9 cellular contexts compared by ENCODE assay signal in the genomic region with DNA sequence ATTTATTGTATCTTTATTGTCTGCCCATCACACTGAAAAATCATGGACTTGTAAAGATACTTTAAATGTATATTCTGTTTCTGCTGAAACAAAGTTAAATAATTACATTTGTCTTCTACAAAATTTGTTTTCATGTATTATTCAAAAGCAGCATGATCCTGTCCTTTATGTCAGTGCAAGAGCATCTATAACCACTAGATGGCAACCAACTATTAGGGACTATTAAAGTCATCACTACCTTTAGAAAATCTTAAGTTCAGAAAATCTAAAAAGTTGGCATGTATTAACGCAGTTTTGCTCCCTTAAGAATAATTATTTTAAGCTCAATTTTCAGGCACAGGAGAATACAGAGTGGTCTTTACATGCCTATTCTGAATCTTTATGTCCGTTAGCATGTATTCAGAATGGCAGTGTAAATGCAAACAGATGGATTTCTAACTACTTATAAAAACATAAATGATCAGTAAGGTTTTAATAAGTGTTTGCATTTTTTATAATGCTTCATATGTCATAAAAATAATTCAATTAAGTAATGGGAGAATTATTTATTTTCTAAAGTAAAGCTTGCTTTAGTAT. TPM values are rescaled to one million over a fixed set of nuclear protein-coding genes. Genes with fewer than 3 reads are reported as not detected.
DNase-seq lines count a peak whose midpoint lies in the region; ATAC-seq and TF ChIP-seq lines count a peak whose summit lies in the region.
"Had no signal": no experiment of that assay in that cellular context is flagged by ENCODE, and none has a peak within 500 bp of the region (broad histone marks: within the 10 kb centered on the region; RNA-seq: fewer than 3 reads in every experiment).

No MANE protein-coding gene starts in this region.

- DNase-seq in A673 (ENCODE audit: low spot score): peak; percentile 73
- peak; percentile 57 for DNase-seq in GM12865 (ENCODE audit: low read depth)
- peak; percentile 50 for DNase-seq in NCI-H1105 treated with DMSO at 0.1 percent for 48 hours (lab: John Stamatoyannopoulos, UW)
- peak; percentile 84 for DNase-seq in adipocyte (ENCODE audit: low read depth)
- no peak for DNase-seq in left ventricle myocardium inferior
- peak; percentile 28 for DNase-seq in stromal cell of bone marrow (ENCODE audit: low read depth)
- no peak for DNase-seq in substantia nigra (lab: John Stamatoyannopoulos, UW)

- peak; percentile 89 for TF ChIP-seq CTCF in A673 (conservative IDR thresholded peaks at IDR 0.05; ENCODE audit: low read depth, low read length)
- peak; percentile 71 for TF ChIP-seq CTCF in GM12865 (IDR thresholded peaks at IDR 0.05; ENCODE audit: insufficient read depth, low read depth, low read length, missing control alignments)
- peak; percentile 94 for TF ChIP-seq CTCF in left ventricle myocardium inferior (IDR thresholded peaks at IDR 0.05; ENCODE audit: borderline replicate concordance)

- BruUV-seq in A673 (replicated peaks; lab: Mats Ljungman, UMichigan): no TSS peak

- H3K27me3 ChIP-seq in A673 (replicated peaks; ENCODE audit: insufficient read depth, low read depth, low read length, poor library complexity): no peaks in the 10 kb centered on the region
- H3K27me3 ChIP-seq in adipocyte (replicated peaks; ENCODE audit: control insufficient read depth, insufficient read depth, low read length): no peaks in the 10 kb centered on the region
- H3K27me3 ChIP-seq in left ventricle myocardium inferior (ENCODE audit: low read depth): no peaks in the 10 kb centered on the region

- H3K27ac ChIP-seq in A673 (ENCODE audit: low read depth, low read length, poor library complexity, severe bottlenecking) (no peak overlapping the region), left ventricle myocardium inferior (replicated peaks) (no peak overlapping the region), substantia nigra (ENCODE audit: low read depth, low read length, poor library complexity, severe bottlenecking) (no peak overlapping the region)

- H3K4me1 ChIP-seq in A673 (ENCODE audit: insufficient read depth, low read length, poor library complexity, severe bottlenecking) (no peaks in the 10 kb centered on the region), adipocyte (ENCODE audit: control insufficient read depth, insufficient read depth, low read length) (peaks cover 22% of the 10 kb centered on the region), left ventricle myocardium inferior (peaks cover 30% of the 10 kb centered on the region)

- H3K9ac ChIP-seq in adipocyte (ENCODE audit: low read length): peak overlapping the region; percentile 44

- H3K36me3 ChIP-seq in A673 (ENCODE audit: insufficient read depth, low read length, poor library complexity, severe bottlenecking) (no peaks in the 10 kb centered on the region), adipocyte (ENCODE audit: control insufficient read depth, insufficient read depth, low read length, severe bottlenecking) (peaks cover 23% of the 10 kb centered on the region), left ventricle myocardium inferior (peaks cover 24% of the 10 kb centered on the region)
- H3K36me3 ChIP-seq: HAP-1 had no signal

- ATAC-seq in HG02588 (IDR thresholded peaks at IDR 0.05; ENCODE audit: unreplicated experiment): peak; percentile 67

- intact Hi-C loops in A673 (cut with micrococcal nuclease; ENCODE audit: unreplicated experiment): loop anchor here (2.0 kb wide), 1 partner anchor 260 kb away; no protein-coding TSS in a partner anchor
- intact Hi-C loops in left ventricle myocardium inferior (cut with micrococcal nuclease): loop anchor here (2.0 kb wide), 1 partner anchor 260 kb away; no protein-coding TSS in a partner anchor

- no peak overlapping the region for H3K4me3 ChIP-seq in A673 (ENCODE audit: low read depth, low read length, poor library complexity, severe bottlenecking)
- H3K4me3 ChIP-seq in GM12865 (ENCODE audit: low read depth, low read length): no peak overlapping the region
- H3K4me3 ChIP-seq in adipocyte (ENCODE audit: low read length): no peak overlapping the region
- no peak overlapping the region for H3K4me3 ChIP-seq in left ventricle myocardium inferior
- H3K4me3 ChIP-seq: HAP-1 had no signal

- POLR2A ChIA-PET in A673 (lab: Charles Lee; ENCODE audit: low non-redundant PET): no interaction called here

- CTCF ChIA-PET in A673 (lab: Charles Lee): interaction anchor here (0.7 kb wide), 1 partner anchor 18 kb away, joined by 4 read pairs; a partner anchor contains a TSS

- H3K9me3 ChIP-seq in A673 (ENCODE audit: low read depth, low read length, poor library complexity, severe bottlenecking) (no peaks in the 10 kb centered on the region), adipocyte (ENCODE audit: control insufficient read depth, low read length) (no peaks in the 10 kb centered on the region), left ventricle myocardium inferior (replicated peaks) (no peaks in the 10 kb centered on the region)
- H3K9me3 ChIP-seq: HAP-1 had no signal

RNA-seq across cellular contexts. Expression of a gene that starts 17.8 kb away (rescaled TPM):
- total RNA-seq in A673 (2021): 54.2 and 63.9 TPM in 2 replicates
- total RNA-seq in left ventricle myocardium inferior: 52.3 TPM

RNA-seq across cellular contexts. Expression of a gene that starts 23.2 kb away (rescaled TPM):
- 442 and 451 TPM in 2 replicates for total RNA-seq in A673 (2021)
- total RNA-seq in left ventricle myocardium inferior: 1,008 TPM

Comparison
In these comparisons a context has a peak if more than half of its experiments do, and no peak if none do; other contexts are left out.
1. DNase-seq: peak in A673 (single experiment), GM12865 (single experiment), NCI-H1105 treated with DMSO at 0.1 percent for 48 hours (single experiment), adipocyte (single experiment) and stromal cell of bone marrow (single experiment); none in left ventricle myocardium inferior (single experiment) and substantia nigra (0 of 49).
2. Peak in every context shown above with its lines, with median percentiles within 50 percentile points of each other: CTCF ChIP-seq.